In the genomic region with DNA sequence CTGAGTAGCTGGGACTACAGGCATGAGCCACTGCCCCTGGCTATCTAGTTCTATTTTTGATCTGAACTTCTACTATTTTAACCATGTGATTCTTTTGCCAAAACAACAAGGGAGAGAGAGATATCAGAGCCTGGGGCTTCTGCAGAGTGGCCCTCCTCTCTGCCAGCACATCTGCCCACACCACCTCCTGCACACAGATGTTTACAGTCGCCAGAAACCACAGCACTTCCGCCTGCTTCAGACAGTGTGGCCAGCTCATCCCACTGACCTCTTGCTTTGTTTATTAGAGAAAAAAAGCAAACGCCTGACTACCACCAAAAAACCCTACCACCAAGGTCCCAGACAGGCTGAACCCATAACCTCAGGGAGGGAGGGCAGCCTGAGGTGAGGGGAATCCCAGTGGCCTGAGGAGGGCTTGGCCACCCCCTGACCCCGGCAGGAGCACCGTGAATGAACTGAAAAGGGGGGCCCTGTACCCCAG, we compare ENCODE assay signal across 8 cellular contexts.
DNase-seq lines count a peak whose midpoint lies in the region; ATAC-seq, FAIRE-seq and TF ChIP-seq lines count a peak whose summit lies in the region.

No MANE protein-coding gene starts in this region.

- H3K4me1 ChIP-seq in K562 (replicated peaks in 1 of 2; ENCODE audit: control insufficient read depth in 2 of 2, insufficient read depth in 2 of 2, low read length in 2 of 2) (peaks cover 15 to 30% of the 10 kb centered on the region in 2 experiments), gastrocnemius medialis (peaks cover 0 to 3% of the 10 kb centered on the region in 2 donors)

- H3K9ac ChIP-seq in K562 (ENCODE audit: insufficient read depth in 1 of 2, low read depth in 2 of 2, low read length in 2 of 2): peak overlapping the region; percentile 65 to 84

- POLR2A ChIA-PET in K562 (lab: Yijun Ruan, JAX): interaction anchor here (1.5 to 3.9 kb wide), 3 partner anchors 91 to 97 kb away, joined by 3 to 20 read pairs (median 3); no protein-coding TSS in a partner anchor

- CTCF ChIA-PET in K562 (lab: Yijun Ruan, JAX; ENCODE audit: low intra/inter-chr PET ratio): interaction anchor here (0.7 to 1.1 kb wide), 2 partner anchors 97 to 129 kb away, joined by 3 read pairs; no protein-coding TSS in a partner anchor

- H3K36me3 ChIP-seq in K562 (ENCODE audit: control insufficient read depth, insufficient read depth, low read length) (no peaks in the 10 kb centered on the region), gastrocnemius medialis (no peaks in the 10 kb centered on the region), H7 (replicated peaks; ENCODE audit: control insufficient read depth, insufficient read depth, low read length) (no peaks in the 10 kb centered on the region)

- no peaks in the 10 kb centered on the region for H3K9me3 ChIP-seq in K562 (replicated peaks; ENCODE audit: control insufficient read depth, insufficient read depth, low read depth, low read length)
- no peaks in the 10 kb centered on the region for H3K9me3 ChIP-seq in gastrocnemius medialis

- BruUV-seq in K562 (replicated peaks; lab: Mats Ljungman, UMichigan): no TSS peak

- ATAC-seq in GM19395 (IDR thresholded peaks at IDR 0.05; ENCODE audit: unreplicated experiment) (peak; percentile 85), HG03175 (IDR thresholded peaks at IDR 0.05; ENCODE audit: unreplicated experiment) (peak; percentile 88), K562 (peak; percentile 76), gastrocnemius medialis (no peak)

- no peaks in the 10 kb centered on the region for H4K20me1 ChIP-seq in K562 (replicated peaks; ENCODE audit: control insufficient read depth, insufficient read depth, low read length)

- H3K27ac ChIP-seq in K562 (ENCODE audit: extremely low read depth, low read depth, low read length): peak overlapping the region; percentile 77
- H3K27ac ChIP-seq in gastrocnemius medialis: peak overlapping the region in 3 of 4 donors; percentile 18 to 33 (median 18)
- H3K27ac ChIP-seq in coronary artery: peak overlapping the region in 1 of 2 donors; percentile 76

- no peaks in the 10 kb centered on the region for H3K79me2 ChIP-seq in K562 (ENCODE audit: control insufficient read depth, insufficient read depth, low read length)

- TF ChIP-seq RAD21 in K562 (CRISPR knock-in tag; conservative IDR thresholded peaks at IDR 0.05 in 1 of 2, IDR thresholded peaks at IDR 0.05 in 1 of 2): no peak; a peak in 1 of 4 replicates

- no peak for TF ChIP-seq POLR2A in K562 (conservative IDR thresholded peaks at IDR 0.05)
- TF ChIP-seq POLR2A in gastrocnemius medialis (IDR thresholded peaks at IDR 0.05): no peak

- no peaks in the 10 kb centered on the region for H3K9me1 ChIP-seq in K562 (ENCODE audit: control insufficient read depth, insufficient read depth, low read length)

- intact Hi-C loops in K562 (cut with micrococcal nuclease): loop anchor here (1.0 kb wide), 1 partner anchor 17 kb away; no protein-coding TSS in a partner anchor
- intact Hi-C loops in gastrocnemius medialis (cut with DNase I; ENCODE audit: low total_unique reads): no loop called here

- TF ChIP-seq EP300 in K562 (IDR thresholded peaks at IDR 0.05; ENCODE audit: low read length): peak; percentile 51; the same call in 1 of the 2 replicates

- in situ Hi-C loops in K562 (cut with MboI): no loop called here
- in situ Hi-C loops in gastrocnemius medialis (cut with MboI; ENCODE audit: low sequenced_read_pairs in 4 of 4): no loop called here

- 7% methylated on average over 5 of the region's 5 CpGs for WGBS in K562 (ENCODE audit: insufficient coverage, low coverage, missing lambda C conversion rate)

- H3K4me3 ChIP-seq in K562 (no peak overlapping the region), gastrocnemius medialis (no peak overlapping the region), coronary artery (no peak overlapping the region), H7 (ENCODE audit: insufficient read depth, low read depth, low read length) (no peak overlapping the region)

- TF ChIP-seq CTCF in K562 (IDR thresholded peaks at IDR 0.05 in 2 of 3, conservative IDR thresholded peaks at IDR 0.05 in 1 of 3; ENCODE audit: insufficient read depth in 2 of 3, low read depth in 1 of 3, low read length in 3 of 3) (no peak), gastrocnemius medialis (IDR thresholded peaks at IDR 0.05 in 4 of 5, conservative IDR thresholded peaks at IDR 0.05 in 1 of 5) (no peak), coronary artery (IDR thresholded peaks at IDR 0.05) (no peak)

- H3K4me2 ChIP-seq in K562 (ENCODE audit: insufficient read depth, low read length): peak overlapping the region; percentile 57

- DNase-seq in K562 (ENCODE audit: extremely low read depth in 1 of 4, low spot score in 3 of 4): peak; percentile 57 to 83 (median 70)
- no peak for DNase-seq in gastrocnemius medialis
- no peak for DNase-seq in activated CD4-positive, alpha-beta T cell treated with anti-CD3 and anti-CD28 coated beads for 1 hour
- DNase-seq in coronary artery (ENCODE audit: low spot score): no peak
- DNase-seq in medulla oblongata (ENCODE audit: extremely low spot score): no peak
- no peak for DNase-seq in H7

- peak overlapping the region; percentile 89 for H2AFZ ChIP-seq in K562 (ENCODE audit: low read depth, low read length)

- peak; percentile 75 for FAIRE-seq in K562 (lab: Jason Lieb, UNC)

- H3K27me3 ChIP-seq in K562 (ENCODE audit: control insufficient read depth in 2 of 2, insufficient read depth in 2 of 2, low read length in 2 of 2) (no peaks in the 10 kb centered on the region), gastrocnemius medialis (no peaks in the 10 kb centered on the region), H7 (ENCODE audit: control insufficient read depth, insufficient read depth, low read length) (peaks cover 4% of the 10 kb centered on the region)

TF ChIP-seq in K562, 482 proteins besides CTCF, POLR2A, EP300 and RAD21 (continues in another document):
- TF ChIP-seq, protein P1, sequence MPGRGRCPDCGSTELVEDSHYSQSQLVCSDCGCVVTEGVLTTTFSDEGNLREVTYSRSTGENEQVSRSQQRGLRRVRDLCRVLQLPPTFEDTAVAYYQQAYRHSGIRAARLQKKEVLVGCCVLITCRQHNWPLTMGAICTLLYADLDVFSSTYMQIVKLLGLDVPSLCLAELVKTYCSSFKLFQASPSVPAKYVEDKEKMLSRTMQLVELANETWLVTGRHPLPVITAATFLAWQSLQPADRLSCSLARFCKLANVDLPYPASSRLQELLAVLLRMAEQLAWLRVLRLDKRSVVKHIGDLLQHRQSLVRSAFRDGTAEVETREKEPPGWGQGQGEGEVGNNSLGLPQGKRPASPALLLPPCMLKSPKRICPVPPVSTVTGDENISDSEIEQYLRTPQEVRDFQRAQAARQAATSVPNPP (IDR thresholded peaks at IDR 0.05; ENCODE audit: borderline replicate concordance, insufficient read depth, insufficient read length): no peak
- TF ChIP-seq, protein P2, sequence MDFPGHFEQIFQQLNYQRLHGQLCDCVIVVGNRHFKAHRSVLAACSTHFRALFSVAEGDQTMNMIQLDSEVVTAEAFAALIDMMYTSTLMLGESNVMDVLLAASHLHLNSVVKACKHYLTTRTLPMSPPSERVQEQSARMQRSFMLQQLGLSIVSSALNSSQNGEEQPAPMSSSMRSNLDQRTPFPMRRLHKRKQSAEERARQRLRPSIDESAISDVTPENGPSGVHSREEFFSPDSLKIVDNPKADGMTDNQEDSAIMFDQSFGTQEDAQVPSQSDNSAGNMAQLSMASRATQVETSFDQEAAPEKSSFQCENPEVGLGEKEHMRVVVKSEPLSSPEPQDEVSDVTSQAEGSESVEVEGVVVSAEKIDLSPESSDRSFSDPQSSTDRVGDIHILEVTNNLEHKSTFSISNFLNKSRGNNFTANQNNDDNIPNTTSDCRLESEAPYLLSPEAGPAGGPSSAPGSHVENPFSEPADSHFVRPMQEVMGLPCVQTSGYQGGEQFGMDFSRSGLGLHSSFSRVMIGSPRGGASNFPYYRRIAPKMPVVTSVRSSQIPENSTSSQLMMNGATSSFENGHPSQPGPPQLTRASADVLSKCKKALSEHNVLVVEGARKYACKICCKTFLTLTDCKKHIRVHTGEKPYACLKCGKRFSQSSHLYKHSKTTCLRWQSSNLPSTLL (IDR thresholded peaks at IDR 0.05): no peak
- no peak for TF ChIP-seq IRF9 (tag; IDR thresholded peaks at IDR 0.05)
- TF ChIP-seq GATA2 (CRISPR knock-in tag; IDR thresholded peaks at IDR 0.05): no peak
- no peak for TF ChIP-seq PHTF2 (CRISPR knock-in tag; IDR thresholded peaks at IDR 0.05)
- TF ChIP-seq NEUROD1 (IDR thresholded peaks at IDR 0.05; ENCODE audit: borderline replicate concordance, low read depth, low read length, partially characterized antibody): peak; percentile 52
- TF ChIP-seq L3MBTL2 (IDR thresholded peaks at IDR 0.05): no peak
- TF ChIP-seq ZSCAN32 (CRISPR knock-in tag; IDR thresholded peaks at IDR 0.05): no peak
- no peak for TF ChIP-seq KDM1A (IDR thresholded peaks at IDR 0.05)
- no peak for TF ChIP-seq YBX1 (IDR thresholded peaks at IDR 0.05)
- no peak for TF ChIP-seq NR1H2 (CRISPR knock-in tag; IDR thresholded peaks at IDR 0.05)
- no peak for TF ChIP-seq CBX2 (IDR thresholded peaks at IDR 0.05; ENCODE audit: insufficient read depth, low read length, poor library complexity, severe bottlenecking)
- no peak for TF ChIP-seq ARNT (IDR thresholded peaks at IDR 0.05)
- no peak for TF ChIP-seq ZNF12 (CRISPR knock-in tag; IDR thresholded peaks at IDR 0.05)
- 0 out of 2 replicates have a peak, but pooled peaks have one; percentile 30 for TF ChIP-seq STAT5A (IDR thresholded peaks at IDR 0.05; ENCODE audit: borderline replicate concordance, low read length)
- no peak for TF ChIP-seq SAFB2 (IDR thresholded peaks at IDR 0.05; ENCODE audit: borderline replicate concordance, low read depth, low read length, severe bottlenecking)

Comparison
In these comparisons a context has a peak if more than half of its experiments do, and no peak if none do; other contexts are left out.
1. ATAC-seq: peak in GM19395 (single experiment), HG03175 (single experiment) and K562 (single experiment); none in gastrocnemius medialis (0 of 2).
2. DNase-seq: peak in K562 (4 of 4); none in gastrocnemius medialis (0 of 2), activated CD4-positive, alpha-beta T cell treated with anti-CD3 and anti-CD28 coated beads for 1 hour (single experiment), coronary artery (single experiment), medulla oblongata (single experiment) and H7 (single experiment).